ENCODE assay signal across 10 cellular contexts in the genomic region with DNA sequence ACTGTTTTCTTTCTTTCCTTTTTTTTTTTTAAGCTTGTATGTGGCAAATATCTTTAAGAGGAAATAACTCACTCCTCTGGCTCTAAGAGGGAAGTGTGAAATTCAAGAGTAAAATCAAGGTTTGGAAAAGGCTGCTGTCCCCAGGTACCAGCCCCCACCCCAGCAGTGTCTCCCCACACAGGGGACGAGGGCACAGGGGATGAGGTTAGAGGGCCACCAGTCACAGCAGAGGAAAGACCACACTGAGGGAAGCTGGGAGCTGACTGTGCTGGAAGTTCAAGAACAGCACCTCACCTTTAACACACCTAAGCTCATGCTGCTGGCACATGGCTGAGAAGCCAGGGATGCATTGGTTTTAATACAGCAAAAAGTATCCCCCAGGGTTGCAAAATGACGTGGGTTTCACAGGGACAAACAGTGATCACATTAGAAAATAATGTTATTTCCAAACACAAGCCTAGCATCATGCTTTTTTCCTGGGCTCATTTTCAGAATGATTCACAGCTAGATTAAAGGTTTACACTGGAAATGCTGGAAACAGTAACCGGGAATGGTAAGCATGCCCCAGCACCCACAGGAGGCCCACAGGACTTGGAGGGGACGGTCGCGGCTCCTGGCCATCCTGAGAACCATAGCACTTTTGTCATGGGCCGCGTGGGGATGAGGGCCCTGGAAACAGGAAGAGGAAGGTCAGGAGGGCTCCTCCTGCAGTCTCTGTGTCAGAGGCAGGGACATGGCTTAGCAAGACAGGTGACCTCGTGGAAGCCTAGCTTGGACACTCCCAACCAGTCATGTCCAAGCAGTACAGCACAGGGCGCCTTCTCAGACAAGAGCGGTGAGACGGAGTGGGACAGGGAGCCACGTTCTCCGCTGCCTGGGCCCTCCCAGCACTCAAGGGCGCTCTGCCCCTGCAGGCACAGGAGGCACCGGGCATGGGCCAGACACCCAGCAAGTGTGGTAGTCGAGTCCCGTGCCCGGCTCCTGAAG. TPM values are rescaled to one million over a fixed set of nuclear protein-coding genes. Genes with fewer than 3 reads are reported as not detected.
DNase-seq lines count a peak whose midpoint lies in the region; ATAC-seq, FAIRE-seq and TF ChIP-seq lines count a peak whose summit lies in the region.
"Had no signal": no experiment of that assay in that cellular context is flagged by ENCODE, and none has a peak within 500 bp of the region (broad histone marks: within the 10 kb centered on the region; RNA-seq: fewer than 3 reads in every experiment).

No MANE protein-coding gene starts in this region.

- ATAC-seq in IMR-90 (ENCODE audit: low read depth) (peak; percentile 77), GM19467 (IDR thresholded peaks at IDR 0.05; ENCODE audit: unreplicated experiment) (no peak)

- H3K9me1 ChIP-seq in IMR-90 (ENCODE audit: insufficient read depth, low read length), result peaks cover 28% of the 10 kb centered on the region

- H3K9me3 Mint-ChIP-seq in endothelial cell (ENCODE audit: unreplicated experiment) (no peaks in the 10 kb centered on the region), nephron (no peaks in the 10 kb centered on the region)

- POLR2A ChIA-PET in IMR-90 (lab: Charles Lee; ENCODE audit: unreplicated experiment), result no interaction called here

- peak overlapping the region; percentile 4; the same call in 1 of the 2 replicates for H3K9ac ChIP-seq in IMR-90 (ENCODE audit: low read depth, low read length)

- peak overlapping the region; percentile 62 for H3K56ac ChIP-seq in IMR-90 (ENCODE audit: extremely low read depth, insufficient read depth, low read length)

- 73% methylated on average over 7 of the region's 19 CpGs; no CpG with 5 or more reads in 1 of the 2 experiments for WGBS in IMR-90 (ENCODE audit: extremely low coverage in 2 of 2, insufficient read length in 1 of 2), 2 experiments

- peak overlapping the region; percentile 93 for H2BK5ac ChIP-seq in IMR-90 (ENCODE audit: low read depth, low read length, poor library complexity, severe bottlenecking)

- in situ Hi-C loops in IMR-90 (cut with MboI; ENCODE audit: low sequenced_read_pairs), result no loop called here

- peak overlapping the region; percentile 91 for H2AK5ac ChIP-seq in IMR-90 (ENCODE audit: low read depth, low read length)

- H3K4me1 Mint-ChIP-seq in endothelial cell (ENCODE audit: unreplicated experiment) (peaks cover 25% of the 10 kb centered on the region), nephron (peaks cover 24% of the 10 kb centered on the region)

- H2BK120ac ChIP-seq in IMR-90 (ENCODE audit: low read depth, low read length), result peak overlapping the region; percentile 74

- H3K27ac Mint-ChIP-seq in endothelial cell (ENCODE audit: unreplicated experiment) (peak overlapping the region; percentile 36), nephron (peak overlapping the region in 2 of 3 experiments; percentile 20 to 55)

- CTCF ChIA-PET in IMR-90 (lab: Yijun Ruan, JAX), result interaction anchor here (0.6 to 0.7 kb wide), 5 partner anchors 15 to 1469 kb away, joined by 3 to 6 read pairs (median 3); no protein-coding TSS in a partner anchor

- H3K18ac ChIP-seq in IMR-90 (ENCODE audit: low read depth, low read length), result peak overlapping the region; percentile 72

- H3K4ac ChIP-seq in IMR-90 (ENCODE audit: low read depth, low read length), result peak overlapping the region; percentile 87

- TF ChIP-seq CTCF in AG10803 (conservative IDR thresholded peaks at IDR 0.05; ENCODE audit: low read length) (no peak), IMR-90 (conservative IDR thresholded peaks at IDR 0.05; ENCODE audit: low read depth, low read length) (no peak), endothelial cell (IDR thresholded peaks at IDR 0.05; ENCODE audit: unreplicated experiment) (no peak), nephron (IDR thresholded peaks at IDR 0.05; ENCODE audit: unreplicated experiment in 3 of 3) (no peak)

- FAIRE-seq in frontal cortex (lab: Jason Lieb, UNC), result no peak

- H4K20me1 ChIP-seq in IMR-90 (ENCODE audit: insufficient read depth, low read length), result peaks cover 82% of the 10 kb centered on the region

- H2AK9ac ChIP-seq in IMR-90 (replicated peaks; ENCODE audit: low read depth, low read length, poor library complexity), result peak overlapping the region; percentile 89

- H3K9me3 ChIP-seq in IMR-90 (ENCODE audit: control insufficient read depth, insufficient read depth, low read length), result no peaks in the 10 kb centered on the region

- H2AFZ ChIP-seq in IMR-90 (replicated peaks; ENCODE audit: low read length, poor library complexity), result peak overlapping the region; percentile 38

- H4K8ac ChIP-seq in IMR-90 (ENCODE audit: low read depth in 2 of 2, low read length in 2 of 2), result peak overlapping the region in 1 of 2 experiments; percentile 77; a peak in 3 of 4 replicates

- no TSS peak for BruUV-seq in IMR-90 (replicated peaks; lab: Mats Ljungman, UMichigan)

- peak overlapping the region; percentile 59 for H4K5ac ChIP-seq in IMR-90 (ENCODE audit: low read depth, low read length)

- H3K23ac ChIP-seq in IMR-90 (ENCODE audit: low read depth, low read length), result peak overlapping the region; percentile 57

- H2BK15ac ChIP-seq in IMR-90 (ENCODE audit: low read depth, low read length), result peak overlapping the region; percentile 27; the same call in 2 of the 3 replicates

- H3K4me3 Mint-ChIP-seq in endothelial cell (ENCODE audit: unreplicated experiment), result no peak overlapping the region
- H3K4me3 Mint-ChIP-seq in nephron, result no peak overlapping the region

- dilution Hi-C loops in IMR-90 (cut with HindIII; ENCODE audit: low sequenced_read_pairs, unreplicated experiment), result no loop called here

- H3K4me1 ChIP-seq in IMR-90 (ENCODE audit: control insufficient read depth, insufficient read depth, low read length), result peaks cover 36% of the 10 kb centered on the region

- H3K79me1 ChIP-seq in IMR-90 (ENCODE audit: low read depth in 1 of 2, low read length in 2 of 2), result peaks cover 35 to 83% of the 10 kb centered on the region in 2 experiments

- peak overlapping the region; percentile 95 for H3K27ac ChIP-seq in IMR-90 (ENCODE audit: insufficient read depth, low read length)
- H3K27ac ChIP-seq: cardiac muscle cell had no signal

- H3K14ac ChIP-seq in IMR-90 (replicated peaks; ENCODE audit: low read depth, low read length), result peak overlapping the region; percentile 53

- peaks cover 5% of the 10 kb centered on the region for H3K27me3 Mint-ChIP-seq in endothelial cell (ENCODE audit: unreplicated experiment)
- no peaks in the 10 kb centered on the region for H3K27me3 Mint-ChIP-seq in nephron (ENCODE audit: low read depth)

- peak overlapping the region; percentile 84 for H2BK20ac ChIP-seq in IMR-90 (ENCODE audit: low read depth, low read length)

- TF ChIP-seq RAD21 in IMR-90 (IDR thresholded peaks at IDR 0.05; ENCODE audit: low read length), result no peak

- no peaks in the 10 kb centered on the region for H3K27me3 ChIP-seq in IMR-90 (ENCODE audit: control insufficient read depth, insufficient read depth, low read length)
- H3K27me3 ChIP-seq: cardiac muscle cell had no signal

- H3K36me3 Mint-ChIP-seq in endothelial cell (ENCODE audit: low read depth, unreplicated experiment), result no peaks in the 10 kb centered on the region
- peaks cover 11% of the 10 kb centered on the region for H3K36me3 Mint-ChIP-seq in nephron (ENCODE audit: low read depth)

- peak overlapping the region; percentile 88 for H4K91ac ChIP-seq in IMR-90 (ENCODE audit: insufficient read depth, low read depth, low read length)

- peaks cover 41% of the 10 kb centered on the region for H3K36me3 ChIP-seq in IMR-90 (ENCODE audit: control insufficient read depth, insufficient read depth, low read length)
- H3K36me3 ChIP-seq: cardiac muscle cell had no signal

- peak; percentile 59; the same call in 1 of the 2 replicates for TF ChIP-seq POLR2A in IMR-90 (IDR thresholded peaks at IDR 0.05; ENCODE audit: low read depth, low read length)

- H3K4me3 ChIP-seq in AG10803 (ENCODE audit: low read length) (no peak overlapping the region), IMR-90 (ENCODE audit: insufficient read depth, low read depth, low read length) (no peak overlapping the region)
- H3K4me3 ChIP-seq: cardiac muscle cell had no signal

- intact Hi-C loops in IMR-90 (cut with micrococcal nuclease), result no loop called here

- DNase-seq in AG10803 (ENCODE audit: low read depth) (peak; percentile 73), IMR-90 (peak; percentile 93), endothelial cell (ENCODE audit: low spot score) (no peak), COLO668 (lab: John Stamatoyannopoulos, UW; ENCODE audit: unreplicated experiment) (no peak), NCI-H526 (lab: John Stamatoyannopoulos, UW) (no peak), frontal cortex (ENCODE audit: low spot score in 2 of 2) (no peak)
- DNase-seq: NCI-H2227 treated with DMSO at 0.1 percent for 48 hours had no signal

- H3K4me2 ChIP-seq in IMR-90 (ENCODE audit: low read depth, low read length), result peak overlapping the region; percentile 73

TF ChIP-seq in IMR-90, 13 proteins besides CTCF, POLR2A, EP300 and RAD21 (continues in another document):
- peak; percentile 67 for TF ChIP-seq MXI1 (IDR thresholded peaks at IDR 0.05; ENCODE audit: borderline replicate concordance, low read depth, low read length)
- TF ChIP-seq MAFK (IDR thresholded peaks at IDR 0.05; ENCODE audit: low read depth, low read length), result peak; percentile 39; the same call in 1 of the 2 replicates
- TF ChIP-seq ELK1 (IDR thresholded peaks at IDR 0.05; ENCODE audit: borderline replicate concordance, low read depth, low read length), result no peak
- TF ChIP-seq CHD1 (IDR thresholded peaks at IDR 0.05; ENCODE audit: low read depth, low read length), result no peak
- peak; percentile 5; the same call in 1 of the 2 replicates for TF ChIP-seq BHLHE40 (IDR thresholded peaks at IDR 0.05; ENCODE audit: low read depth, low read length)
- no peak for TF ChIP-seq SMC3 (IDR thresholded peaks at IDR 0.05; ENCODE audit: low read depth, low read length)
- TF ChIP-seq FOS (IDR thresholded peaks at IDR 0.05; ENCODE audit: low read depth, low read length), result peak; percentile 72

RNA-seq across cellular contexts. Expression of gene LPCAT1, which starts 6.9 kb away (rescaled TPM):
- total RNA-seq in IMR-90 (2012; rRNA removed), result 17.7 and 22.2 TPM in 2 replicates
- polyA plus RNA-seq in IMR-90 (2012; rRNA removed), result 31.5 and 33.6 TPM in 2 replicates
- polyA plus RNA-seq in IMR-90 (2012; cell fraction: cytosol; rRNA removed), result 38.2 and 38.4 TPM in 2 replicates
- polyA plus RNA-seq in IMR-90 (2012; cell fraction: nucleus; rRNA removed; ENCODE audit: low replicate concordance), result 63.9 and 71.1 TPM in 2 replicates
- total RNA-seq in endothelial cell (ENCODE audit: unreplicated experiment), result 81.3 TPM
- total RNA-seq in frontal cortex, result 127 TPM

Comparison
In these comparisons a context has a peak if more than half of its experiments do, and no peak if none do; other contexts are left out.
1. DNase-seq: peak in AG10803 (single experiment) and IMR-90 (single experiment); none in endothelial cell (single experiment), COLO668 (single experiment), NCI-H526 (0 of 2) and frontal cortex (0 of 2).